Comparison of ENCODE assay signal across 9 cellular contexts in the genomic region with DNA sequence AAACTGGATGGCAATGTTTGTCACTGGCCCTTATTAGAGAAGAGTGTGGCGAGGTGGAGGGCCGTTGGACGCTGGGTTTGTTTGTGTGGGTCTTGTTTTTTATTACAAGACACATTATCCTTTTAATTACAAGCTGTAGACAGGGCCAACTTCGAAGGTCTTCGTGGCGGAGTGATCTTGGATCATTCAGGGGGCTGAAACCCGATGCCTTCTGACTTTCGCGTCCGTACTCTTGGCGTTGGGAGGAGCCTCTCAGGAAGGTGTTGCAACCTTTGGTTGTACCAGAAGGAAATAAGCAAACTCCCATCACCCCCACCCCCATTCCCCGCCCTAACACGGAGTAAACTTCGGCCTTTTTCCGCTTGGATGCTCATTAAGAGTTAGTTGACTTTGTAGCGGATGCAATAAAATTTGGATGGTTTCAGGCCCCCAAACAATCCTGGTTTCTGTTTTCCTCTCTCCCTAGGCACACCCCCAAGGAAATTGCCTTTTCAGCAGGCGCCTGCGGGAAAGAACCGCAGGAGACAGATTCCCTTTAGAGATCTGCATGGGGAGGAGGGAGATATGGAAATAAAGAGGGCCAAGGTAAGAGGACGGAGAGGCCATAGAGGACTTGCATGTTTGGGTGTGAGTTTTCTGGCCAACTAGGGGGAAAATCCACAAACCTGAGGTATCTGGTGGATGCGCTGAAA.
DNase-seq lines count a peak whose midpoint lies in the region; ATAC-seq and TF ChIP-seq lines count a peak whose summit lies in the region.
"Had no signal": no experiment of that assay in that cellular context is flagged by ENCODE, and none has a peak within 500 bp of the region (broad histone marks: within the 10 kb centered on the region; RNA-seq: fewer than 3 reads in every experiment).

No MANE protein-coding gene starts in this region.

- H3K36me3 ChIP-seq in left lung: no peaks in the 10 kb centered on the region

- peaks cover 53% of the 10 kb centered on the region for H3K36me3 Mint-ChIP-seq in effector memory CD8-positive, alpha-beta T cell (ENCODE audit: insufficient read depth)

- peaks cover 19 to 29% of the 10 kb centered on the region in 2 donors for H3K27me3 Mint-ChIP-seq in effector memory CD8-positive, alpha-beta T cell

- intact Hi-C loops in left colon (cut with DNase I, micrococcal nuclease): loop anchor here in 1 of 2 donors (10.0 kb wide), 1 partner anchor 1317 kb away; a partner anchor contains a TSS
- intact Hi-C loops in left lung (cut with DNase I): no loop called here

- H3K4me1 Mint-ChIP-seq in effector memory CD8-positive, alpha-beta T cell (ENCODE audit: low read depth in 2 of 2): peaks cover 5 to 10% of the 10 kb centered on the region in 2 donors
- H3K4me1 Mint-ChIP-seq: memory B cell had no signal

- peak overlapping the region in 1 of 2 donors; percentile 31 for H3K4me3 ChIP-seq in left lung

- H3K27ac ChIP-seq in left lung: no peak overlapping the region

- no peak overlapping the region for H3K4me3 Mint-ChIP-seq in effector memory CD8-positive, alpha-beta T cell
- H3K4me3 Mint-ChIP-seq: memory B cell had no signal

- H3K27ac Mint-ChIP-seq in effector memory CD8-positive, alpha-beta T cell: no peak overlapping the region
- H3K27ac Mint-ChIP-seq: memory B cell had no signal

- peak; percentile 35 for DNase-seq in COR-L47 (lab: John Stamatoyannopoulos, UW)
- peak; percentile 94 for DNase-seq in LoVo (ENCODE audit: low spot score)
- peak; percentile 96 for DNase-seq in SW480 (ENCODE audit: low spot score)
- peak; percentile 82 to 88 for DNase-seq in left colon
- DNase-seq in left lung: no peak
- no peak for DNase-seq in effector memory CD8-positive, alpha-beta T cell

- ATAC-seq in left colon: peak; percentile 45
- no peak for ATAC-seq in left lung
- ATAC-seq in HG03139 (IDR thresholded peaks at IDR 0.05; ENCODE audit: unreplicated experiment): no peak
- no peak for ATAC-seq in effector memory CD8-positive, alpha-beta T cell (replicated peaks)
- ATAC-seq in GM18868 (IDR thresholded peaks at IDR 0.05; ENCODE audit: unreplicated experiment): no peak

- H3K27me3 ChIP-seq in left lung: peaks cover 93 to 100% of the 10 kb centered on the region in 2 donors

- H3K9me3 Mint-ChIP-seq in effector memory CD8-positive, alpha-beta T cell: peaks cover 0 to 10% of the 10 kb centered on the region in 2 donors

- peaks cover 0 to 4% of the 10 kb centered on the region in 2 donors for H3K9me3 ChIP-seq in left lung

- H3K4me1 ChIP-seq in left lung: peaks cover 0 to 17% of the 10 kb centered on the region in 2 donors

- no peak for TF ChIP-seq CTCF in left lung (IDR thresholded peaks at IDR 0.05)

Comparison
In these comparisons a context has a peak if more than half of its experiments do, and no peak if none do; other contexts are left out.
1. DNase-seq: peak in COR-L47 (single experiment), LoVo (single experiment), SW480 (single experiment) and left colon (2 of 2); none in left lung (0 of 2) and effector memory CD8-positive, alpha-beta T cell (0 of 3).